Comparison of ENCODE assay signal across 27 cellular contexts in genomic region chrX:18733273-18733672, GRCh38. TPM values are rescaled to one million over a fixed set of nuclear protein-coding genes. Genes with fewer than 3 reads are reported as not detected.
"Had no signal": no experiment of that assay in that cellular context is flagged by ENCODE, and none has a peak within 500 bp of the region (broad histone marks: within the 10 kb centered on the region; RNA-seq: fewer than 3 reads in every experiment).

No MANE protein-coding gene starts in this region.

- H3K4me3 Mint-ChIP-seq: naive thymus-derived CD8-positive, alpha-beta T cell; neural crest cell; stimulated activated effector memory CD8-positive, alpha-beta T cell treated with anti-CD3 and anti-CD28 coated beads, Interleukin-12 subunit alpha, Interleukin-12 subunit beta, amount 100 ng/mL, for 72 hours; type B pancreatic cell had no signal

- H3K9me3 ChIP-seq: esophagus muscularis mucosa, left lung, lower lobe of right lung, stomach, tibial artery had no signal

- H3K9me3 Mint-ChIP-seq: stimulated activated effector memory CD8-positive, alpha-beta T cell treated with anti-CD3 and anti-CD28 coated beads, Interleukin-12 subunit alpha, Interleukin-12 subunit beta, amount 100 ng/mL, for 72 hours; type B pancreatic cell had no signal

- H3K36me3 ChIP-seq: cardiac muscle cell, esophagus muscularis mucosa, left lung, lower lobe of right lung, stomach, tibial artery had no signal

- ATAC-seq: foreskin keratinocyte; left lung; lower lobe of right lung; naive thymus-derived CD8-positive, alpha-beta T cell; sciatic nerve; stimulated activated effector memory CD8-positive, alpha-beta T cell treated with anti-CD3 and anti-CD28 coated beads, Interleukin-12 subunit alpha, Interleukin-12 subunit beta, amount 100 ng/mL, for 72 hours had no signal

- DNase-seq: dermis blood vessel endothelial cell; effector memory CD4-positive, alpha-beta T cell; foreskin keratinocyte; left lung; lower lobe of right lung; naive thymus-derived CD8-positive, alpha-beta T cell; stimulated activated CD4-positive, alpha-beta T cell treated with anti-CD3 and anti-CD28 coated beads, Interleukin-12 subunit alpha, Interleukin-12 subunit beta, amount 100 ng/mL, for 4 hours; stimulated activated CD4-positive, alpha-beta T cell treated with anti-CD3 and anti-CD28 coated beads, Interleukin-2, amount 100 ng/mL, for 24 hours; stimulated activated CD4-positive, alpha-beta T cell treated with anti-CD3 and anti-CD28 coated beads, Interleukin-4, amount 100 ng/mL, for 24 hours; stimulated activated naive CD4-positive, alpha-beta T cell treated with Interleukin-2 at 50 U/mL for 16 hours; stomach; tibial artery had no signal

- H3K27me3 Mint-ChIP-seq: naive thymus-derived CD8-positive, alpha-beta T cell; progenitor cell of endocrine pancreas; type B pancreatic cell had no signal

- H3K4me3 ChIP-seq: cardiac muscle cell, coronary artery, esophagus muscularis mucosa, left lung, lower lobe of right lung, smooth muscle cell, stomach, tibial artery had no signal

- FAIRE-seq: endothelial cell of umbilical vein, keratinocyte had no signal

- H3K4me1 ChIP-seq: esophagus muscularis mucosa, foreskin keratinocyte, left lung, lower lobe of right lung, parathyroid adenoma, stomach, tibial artery had no signal

- H3K27ac Mint-ChIP-seq: naive thymus-derived CD8-positive, alpha-beta T cell; progenitor cell of endocrine pancreas; stimulated activated effector memory CD8-positive, alpha-beta T cell treated with anti-CD3 and anti-CD28 coated beads, Interleukin-12 subunit alpha, Interleukin-12 subunit beta, amount 100 ng/mL, for 72 hours; type B pancreatic cell had no signal

- H3K79me2 ChIP-seq: parathyroid adenoma had no signal

- H2AFZ ChIP-seq: parathyroid adenoma had no signal

- H3K4me1 Mint-ChIP-seq: naive thymus-derived CD8-positive, alpha-beta T cell; neural crest cell; stimulated activated effector memory CD8-positive, alpha-beta T cell treated with anti-CD3 and anti-CD28 coated beads, Interleukin-12 subunit alpha, Interleukin-12 subunit beta, amount 100 ng/mL, for 72 hours had no signal

- H3K27me3 ChIP-seq: cardiac muscle cell, esophagus muscularis mucosa, foreskin keratinocyte, left lung, stomach, tibial artery had no signal

- H3K27ac ChIP-seq: cardiac muscle cell, coronary artery, esophagus muscularis mucosa, foreskin keratinocyte, left lung, lower lobe of right lung, parathyroid adenoma, stomach, tibial artery had no signal

- H3K36me3 Mint-ChIP-seq: naive thymus-derived CD8-positive, alpha-beta T cell; stimulated activated effector memory CD8-positive, alpha-beta T cell treated with anti-CD3 and anti-CD28 coated beads, Interleukin-12 subunit alpha, Interleukin-12 subunit beta, amount 100 ng/mL, for 72 hours; type B pancreatic cell had no signal

- H3K4me2 ChIP-seq: smooth muscle cell had no signal

RNA-seq across cellular contexts. Expression of gene PPEF1, which starts 25.8 kb away (rescaled TPM):
- total RNA-seq: dermis blood vessel endothelial cell, endothelial cell of umbilical vein, epithelial cell of proximal tubule, foreskin keratinocyte, mesenteric fat pad, sciatic nerve had no signal
- polyA plus RNA-seq: cardiac muscle cell, endothelial cell of umbilical vein, fibroblast of lung, foreskin keratinocyte, keratinocyte had no signal
